ENCODE assay signal across 8 cellular contexts in genomic region chr15:74906450-74907276, GRCh38. TPM values are rescaled to one million over a fixed set of nuclear protein-coding genes. Genes with fewer than 3 reads are reported as not detected.
A peak's percentile ranks its signal among the peaks of the same experiment; 100 is the strongest.
DNase-seq lines count a peak whose midpoint lies in the region; ATAC-seq lines count a peak whose summit lies in the region.

FAM219B (minus strand) TSS chr15:74906851; CDS start chr15:74906800, 51 bp downstream.

- peaks cover 12 to 41% of the 10 kb centered on the region in 2 donors for H3K36me3 Mint-ChIP-seq in CD4-positive, alpha-beta memory T cell

- POLR2A ChIA-PET in CD4-positive, alpha-beta memory T cell (lab: Charles Lee; ENCODE audit: partially characterized antibody), result interaction anchor here (0.6 to 10.8 kb wide), 32 partner anchors 11 to 546 kb away, joined by 3 to 155 read pairs (median 4); partner anchors contain the start of genes CLK3, COX5A, CPLX3 and CSK

- peaks cover 21% of the 10 kb centered on the region for H3K36me3 ChIP-seq in CD4-positive, alpha-beta memory T cell (ENCODE audit: insufficient read depth, low read length)
- H3K36me3 ChIP-seq in NT2/D1 (ENCODE audit: insufficient read depth, insufficient read length, low read length) (peaks cover 41% of the 10 kb centered on the region), mesodermal cell (ENCODE audit: control insufficient read depth, insufficient read depth, low read length) (peaks cover 54% of the 10 kb centered on the region)

- no peaks in the 10 kb centered on the region for H3K27me3 Mint-ChIP-seq in CD4-positive, alpha-beta memory T cell

- H3K27ac Mint-ChIP-seq in CD4-positive, alpha-beta memory T cell, result peak within 1 kb of the TSS; percentile 92 to 99 (median 98)

- H3K9me3 Mint-ChIP-seq in CD4-positive, alpha-beta memory T cell, result no peaks in the 10 kb centered on the region

- H3K27ac ChIP-seq in CD4-positive, alpha-beta memory T cell (ENCODE audit: low read depth, low read length), result peak within 1 kb of the TSS; percentile 83
- H3K27ac ChIP-seq in mesodermal cell (ENCODE audit: low read depth, low read length, severe bottlenecking), result peak within 1 kb of the TSS; percentile 80

- H3K4me3 ChIP-seq in CD4-positive, alpha-beta memory T cell (ENCODE audit: low read length in 2 of 2), result peak within 1 kb of the TSS; percentile 61 to 94
- H3K4me3 ChIP-seq in NT2/D1 (ENCODE audit: insufficient read length, low read depth), result peak within 1 kb of the TSS; percentile 86
- peak within 1 kb of the TSS; percentile 98 for H3K4me3 ChIP-seq in mesodermal cell (ENCODE audit: extremely low read depth, insufficient read depth, low read length, poor library complexity, severe bottlenecking)

- H3K4me1 ChIP-seq in CD4-positive, alpha-beta memory T cell (ENCODE audit: insufficient read depth, low read length), result peaks cover 32% of the 10 kb centered on the region
- H3K4me1 ChIP-seq in NT2/D1 (ENCODE audit: insufficient read depth, insufficient read length), result peaks cover 3% of the 10 kb centered on the region
- H3K4me1 ChIP-seq in mesodermal cell (ENCODE audit: control insufficient read depth, insufficient read depth, low read length, poor library complexity, severe bottlenecking), result peaks cover 17% of the 10 kb centered on the region

- peak within 1 kb of the TSS; percentile 96 to 100 (median 99) for H3K4me3 Mint-ChIP-seq in CD4-positive, alpha-beta memory T cell

- H3K4me1 Mint-ChIP-seq in CD4-positive, alpha-beta memory T cell, result peaks cover 25 to 51% (median 38%) of the 10 kb centered on the region in 4 donors

- H3K9ac ChIP-seq in NT2/D1 (ENCODE audit: insufficient read length, low read depth), result peak within 1 kb of the TSS; percentile 96

- intact Hi-C loops in CD4-positive, alpha-beta memory T cell (cut with micrococcal nuclease), result loop anchor here (1.0 to 5.0 kb wide), 5 partner anchors 16 to 61 kb away; partner anchors contain the start of genes COX5A, MPI and SCAMP2

- DNase-seq in CD4-positive, alpha-beta memory T cell, result peak; percentile 67 to 80 (median 68)
- DNase-seq in HT1080 (ENCODE audit: low read depth), result peak; percentile 69
- peak; percentile 87 for DNase-seq in NT2/D1 (ENCODE audit: low read depth, low spot score)
- peak; percentile 68 for DNase-seq in activated CD8-positive, alpha-beta memory T cell treated with anti-CD3 and anti-CD28 coated beads, Interleukin-2, amount 50 U/mL, for 4 hours
- peak; percentile 59 to 63 for DNase-seq in stimulated activated CD8-positive, alpha-beta memory T cell treated with anti-CD3 and anti-CD28 coated beads, Interleukin-15, amount 100 ng/mL, for 4 hours (ENCODE audit: low read depth in 2 of 2)

- ATAC-seq in GM19455 (IDR thresholded peaks at IDR 0.05; ENCODE audit: unreplicated experiment), result peak; percentile 82

- CTCF ChIA-PET in CD4-positive, alpha-beta memory T cell (lab: Charles Lee; ENCODE audit: partially characterized antibody), result interaction anchor here (0.6 to 10.4 kb wide), 18 partner anchors 9 to 272 kb away, joined by 3 to 136 read pairs (median 4); partner anchors contain the start of gene ULK3

- H3K9me3 ChIP-seq in CD4-positive, alpha-beta memory T cell (ENCODE audit: control insufficient read depth in 1 of 2, low read length in 2 of 2), result no peaks in the 10 kb centered on the region
- H3K9me3 ChIP-seq in NT2/D1 (ENCODE audit: insufficient read depth, low read length) (no peaks in the 10 kb centered on the region), mesodermal cell (ENCODE audit: control insufficient read depth, low read length) (no peaks in the 10 kb centered on the region)

- WGBS in mesodermal cell (ENCODE audit: insufficient coverage in 2 of 2), 2 experiments, result 1% methylated on average over 50 to 66 of the region's 76 CpGs

- H3K27me3 ChIP-seq in CD4-positive, alpha-beta memory T cell (ENCODE audit: insufficient read depth, low read length), result no peaks in the 10 kb centered on the region
- no peaks in the 10 kb centered on the region for H3K27me3 ChIP-seq in NT2/D1 (ENCODE audit: insufficient read depth, insufficient read length)

- in situ Hi-C loops in endometrial microvascular endothelial cells (cut with HindIII; ENCODE audit: inconsistent ontology term, low pct_unique_long_range_greater_than_20kb, low sequenced_read_pairs), result no loop called here

RNA-seq across cellular contexts. Expression of gene FAM219B, which starts in this region (rescaled TPM):
- total RNA-seq in CD4-positive, alpha-beta memory T cell, result 100 to 1,000 TPM; 101 to 117 TPM
- polyA plus RNA-seq in CD4-positive, alpha-beta memory T cell, result 10 to 100 TPM; 17.4 to 26.1 TPM
- total RNA-seq in HT1080 (2014; rRNA removed; shearing (Covaris generic)), result 20.4 and 27.4 TPM in 2 replicates
- 18.5 and 20.8 TPM in 2 replicates for polyA plus RNA-seq in HT1080 (2015; cell fraction: cytosol; rRNA removed)
- polyA plus RNA-seq in HT1080 (2015; cell fraction: nucleus; rRNA removed), result 91.1 and 109 TPM in 2 replicates
- 30.4 TPM for total RNA-seq in endometrial microvascular endothelial cells (ENCODE audit: inconsistent ontology term)
- 49.4 TPM for polyA plus RNA-seq in mesodermal cell (2013, experiment 1 of 2)
- 44.3 TPM for polyA plus RNA-seq in mesodermal cell (2013, experiment 2 of 2)

Comparison
In these comparisons a context has a peak if more than half of its experiments do, and no peak if none do; other contexts are left out.
1. Peak in every context shown above with its lines: DNase-seq, ATAC-seq, H3K4me3 ChIP-seq and H3K27ac ChIP-seq.